Comparison of ENCODE assay signal across 8 cellular contexts in genomic region chr7:107890493-107890961, GRCh38. TPM values are rescaled to one million over a fixed set of nuclear protein-coding genes. Genes with fewer than 3 reads are reported as not detected.
DNase-seq lines count a peak whose midpoint lies in the region; ATAC-seq and TF ChIP-seq lines count a peak whose summit lies in the region.

No MANE protein-coding gene starts in this region.

- H3K27me3 ChIP-seq in ACC112 (ENCODE audit: insufficient read depth, low read length) (peaks cover 6% of the 10 kb centered on the region; the same call in 1 of the 2 replicates), layer of hippocampus (ENCODE audit: control insufficient read depth, insufficient read depth, low read length) (no peaks in the 10 kb centered on the region), thoracic aorta (replicated peaks; ENCODE audit: insufficient read depth) (no peaks in the 10 kb centered on the region)

- peak overlapping the region; percentile 83 for H2AFZ ChIP-seq in ACC112 (ENCODE audit: low read length, unreplicated experiment)

- H3K79me2 ChIP-seq in ACC112 (ENCODE audit: control insufficient read depth, insufficient read depth, low read length, unreplicated experiment) = peaks cover 39% of the 10 kb centered on the region

- H3K27ac ChIP-seq in ACC112 (ENCODE audit: low read depth, low read length) = peak overlapping the region; percentile 73
- peak overlapping the region; percentile 93 for H3K27ac ChIP-seq in layer of hippocampus (ENCODE audit: low read depth, low read length)
- peak overlapping the region; percentile 84 to 88 for H3K27ac ChIP-seq in thoracic aorta

- no peaks in the 10 kb centered on the region for H3K9me3 ChIP-seq in thoracic aorta

- peak overlapping the region; percentile 94 for H3K4me3 ChIP-seq in ACC112 (ENCODE audit: low read depth, low read length)
- peak overlapping the region; percentile 82 for H3K4me3 ChIP-seq in astrocyte of the cerebellum (ENCODE audit: low read depth, low read length)
- H3K4me3 ChIP-seq in thoracic aorta = peak overlapping the region; percentile 81

- H3K4me1 ChIP-seq in ACC112 (ENCODE audit: control insufficient read depth, insufficient read depth, low read length, unreplicated experiment) = peaks cover 22% of the 10 kb centered on the region
- H3K4me1 ChIP-seq in thoracic aorta (ENCODE audit: control insufficient read depth in 1 of 2, low read depth in 2 of 2) = peaks cover 21 to 33% of the 10 kb centered on the region in 2 donors

- TF ChIP-seq CTCF in astrocyte of the cerebellum (IDR thresholded peaks at IDR 0.05; ENCODE audit: low read depth, low read length, missing control alignments) (no peak), thoracic aorta (IDR thresholded peaks at IDR 0.05) (no peak)

- ATAC-seq in GM18909 (IDR thresholded peaks at IDR 0.05; ENCODE audit: poor library complexity, unreplicated experiment) = peak; percentile 7
- peak; percentile 1 for ATAC-seq in HG03571 (IDR thresholded peaks at IDR 0.05; ENCODE audit: unreplicated experiment)
- ATAC-seq in thoracic aorta (ENCODE audit: insufficient number of reproducible peaks, low FRiP score, low read depth) = peak; percentile 37
- ATAC-seq in GM19397 (IDR thresholded peaks at IDR 0.05; ENCODE audit: unreplicated experiment) = no peak

- DNase-seq in astrocyte of the cerebellum (ENCODE audit: low read depth) (no peak), thoracic aorta (ENCODE audit: low spot score) (no peak), GM19240 (ENCODE audit: insufficient read length, low spot score) (no peak)

- in situ Hi-C loops in astrocyte of the cerebellum (cut with HindIII; ENCODE audit: low sequenced_read_pairs) = no loop called here

- H3K36me3 ChIP-seq in ACC112 (ENCODE audit: insufficient read depth, low read length) = peaks cover 15% of the 10 kb centered on the region
- H3K36me3 ChIP-seq in thoracic aorta = no peaks in the 10 kb centered on the region

RNA-seq across cellular contexts. Expression of gene DLD, which starts 0.5 kb away (rescaled TPM):
- total RNA-seq in thoracic aorta = 10 to 100 TPM; 60.4 to 80.8 TPM
